1 cellular context compared by ENCODE assay signal in genomic region chr11:11841605-11842425, GRCh38.
A peak's percentile ranks its signal among the peaks of the same experiment; 100 is the strongest.
TF ChIP-seq lines count a peak whose summit lies in the region.

USP47 (plus strand) TSS chr11:11841972; CDS start chr11:11842186, 214 bp downstream.

TF ChIP-seq in HepG2, 621 proteins besides CTCF, POLR2A, EP300 and RAD21 (continued from another document and continues in another):
- TF ChIP-seq TBX2 (CRISPR knock-in tag; IDR thresholded peaks at IDR 0.05; ENCODE audit: borderline replicate concordance) (peak; percentile 75), EHMT2 (IDR thresholded peaks at IDR 0.05; ENCODE audit: borderline replicate concordance, low read depth, low read length) (no peak), KLF6 (CRISPR knock-in tag; IDR thresholded peaks at IDR 0.05) (peak; percentile 79), ZSCAN25 (CRISPR knock-in tag; IDR thresholded peaks at IDR 0.05) (no peak), NAIF1 (CRISPR knock-in tag; IDR thresholded peaks at IDR 0.05; ENCODE audit: borderline replicate concordance) (peak; percentile 85; the same call in 1 of the 2 replicates), MEIS1 (CRISPR knock-in tag; IDR thresholded peaks at IDR 0.05; ENCODE audit: borderline replicate concordance) (peak; percentile 87), ZNF75D (CRISPR knock-in tag; IDR thresholded peaks at IDR 0.05; ENCODE audit: borderline replicate concordance) (no peak), KLF16 (CRISPR knock-in tag; IDR thresholded peaks at IDR 0.05) (peak in 1 of 2 experiments; percentile 82; a peak in 2 of 4 replicates), CCDC6 (CRISPR knock-in tag; IDR thresholded peaks at IDR 0.05) (no peak; the same call in 1 of the 2 replicates), BCL6 (CRISPR knock-in tag; IDR thresholded peaks at IDR 0.05) (peak; percentile 36), SMYD3 (CRISPR knock-in tag; IDR thresholded peaks at IDR 0.05) (no peak), XBP1 (CRISPR knock-in tag; IDR thresholded peaks at IDR 0.05) (no peak), ZNF577 (CRISPR knock-in tag; IDR thresholded peaks at IDR 0.05; ENCODE audit: borderline replicate concordance, low read depth) (0 out of 2 replicates have a peak, but pooled peaks have one; percentile 59), RNF219 (CRISPR knock-in tag; IDR thresholded peaks at IDR 0.05) (0 out of 2 replicates have a peak, but pooled peaks have one; percentile 73), ZFAT (CRISPR knock-in tag; conservative IDR thresholded peaks at IDR 0.05) (no peak), ZNF607 (CRISPR knock-in tag; IDR thresholded peaks at IDR 0.05; ENCODE audit: borderline replicate concordance) (peak; percentile 71; the same call in 1 of the 2 replicates), ZNF816 (CRISPR knock-in tag; IDR thresholded peaks at IDR 0.05; ENCODE audit: borderline replicate concordance) (peak; percentile 69; the same call in 1 of the 2 replicates), GZF1 (CRISPR knock-in tag; IDR thresholded peaks at IDR 0.05) (peak; percentile 87), ZNF749 (CRISPR knock-in tag; IDR thresholded peaks at IDR 0.05; ENCODE audit: borderline replicate concordance) (peak; percentile 84; the same call in 1 of the 2 replicates), MIER3 (CRISPR knock-in tag; IDR thresholded peaks at IDR 0.05; ENCODE audit: borderline replicate concordance) (peak; percentile 33; the same call in 1 of the 2 replicates), ZNF670 (CRISPR knock-in tag; IDR thresholded peaks at IDR 0.05; ENCODE audit: borderline replicate concordance) (no peak), CBFB (CRISPR knock-in tag; IDR thresholded peaks at IDR 0.05) (peak; percentile 83), DNMT3B (CRISPR knock-in tag; conservative IDR thresholded peaks at IDR 0.05) (no peak), SMC3 (IDR thresholded peaks at IDR 0.05; ENCODE audit: low read length) (no peak), ZNF780A (CRISPR knock-in tag; IDR thresholded peaks at IDR 0.05) (no peak), JUN (CRISPR knock-in tag; IDR thresholded peaks at IDR 0.05) (0 out of 2 replicates have a peak, but pooled peaks have one; percentile 37), GTF2F1 (IDR thresholded peaks at IDR 0.05; ENCODE audit: low read length) (no peak), SRSF1 (optimal IDR thresholded peaks at IDR 0.05; ENCODE audit: low read depth, low read length) (no peak), MBNL3 (CRISPR knock-in tag; conservative IDR thresholded peaks at IDR 0.05) (no peak), KDM3A (CRISPR knock-in tag; IDR thresholded peaks at IDR 0.05; ENCODE audit: low read depth) (0 out of 2 replicates have a peak, but pooled peaks have one; percentile 90), CREB1 (IDR thresholded peaks at IDR 0.05) (0 out of 2 replicates have a peak, but pooled peaks have one; percentile 42), CREB1 (CRISPR knock-in tag; IDR thresholded peaks at IDR 0.05) (no peak; the same call in 1 of the 2 replicates), ZNF382 (CRISPR knock-in tag; IDR thresholded peaks at IDR 0.05; ENCODE audit: borderline replicate concordance) (no peak)
- TF ChIP-seq, protein P1, sequence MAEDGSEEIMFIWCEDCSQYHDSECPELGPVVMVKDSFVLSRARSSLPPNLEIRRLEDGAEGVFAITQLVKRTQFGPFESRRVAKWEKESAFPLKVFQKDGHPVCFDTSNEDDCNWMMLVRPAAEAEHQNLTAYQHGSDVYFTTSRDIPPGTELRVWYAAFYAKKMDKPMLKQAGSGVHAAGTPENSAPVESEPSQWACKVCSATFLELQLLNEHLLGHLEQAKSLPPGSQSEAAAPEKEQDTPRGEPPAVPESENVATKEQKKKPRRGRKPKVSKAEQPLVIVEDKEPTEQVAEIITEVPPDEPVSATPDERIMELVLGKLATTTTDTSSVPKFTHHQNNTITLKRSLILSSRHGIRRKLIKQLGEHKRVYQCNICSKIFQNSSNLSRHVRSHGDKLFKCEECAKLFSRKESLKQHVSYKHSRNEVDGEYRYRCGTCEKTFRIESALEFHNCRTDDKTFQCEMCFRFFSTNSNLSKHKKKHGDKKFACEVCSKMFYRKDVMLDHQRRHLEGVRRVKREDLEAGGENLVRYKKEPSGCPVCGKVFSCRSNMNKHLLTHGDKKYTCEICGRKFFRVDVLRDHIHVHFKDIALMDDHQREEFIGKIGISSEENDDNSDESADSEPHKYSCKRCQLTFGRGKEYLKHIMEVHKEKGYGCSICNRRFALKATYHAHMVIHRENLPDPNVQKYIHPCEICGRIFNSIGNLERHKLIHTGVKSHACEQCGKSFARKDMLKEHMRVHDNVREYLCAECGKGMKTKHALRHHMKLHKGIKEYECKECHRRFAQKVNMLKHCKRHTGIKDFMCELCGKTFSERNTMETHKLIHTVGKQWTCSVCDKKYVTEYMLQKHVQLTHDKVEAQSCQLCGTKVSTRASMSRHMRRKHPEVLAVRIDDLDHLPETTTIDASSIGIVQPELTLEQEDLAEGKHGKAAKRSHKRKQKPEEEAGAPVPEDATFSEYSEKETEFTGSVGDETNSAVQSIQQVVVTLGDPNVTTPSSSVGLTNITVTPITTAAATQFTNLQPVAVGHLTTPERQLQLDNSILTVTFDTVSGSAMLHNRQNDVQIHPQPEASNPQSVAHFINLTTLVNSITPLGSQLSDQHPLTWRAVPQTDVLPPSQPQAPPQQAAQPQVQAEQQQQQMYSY (CRISPR knock-in tag; IDR thresholded peaks at IDR 0.05), result 0 out of 2 replicates have a peak, but pooled peaks have one; percentile 4
- TF ChIP-seq, protein P2, sequence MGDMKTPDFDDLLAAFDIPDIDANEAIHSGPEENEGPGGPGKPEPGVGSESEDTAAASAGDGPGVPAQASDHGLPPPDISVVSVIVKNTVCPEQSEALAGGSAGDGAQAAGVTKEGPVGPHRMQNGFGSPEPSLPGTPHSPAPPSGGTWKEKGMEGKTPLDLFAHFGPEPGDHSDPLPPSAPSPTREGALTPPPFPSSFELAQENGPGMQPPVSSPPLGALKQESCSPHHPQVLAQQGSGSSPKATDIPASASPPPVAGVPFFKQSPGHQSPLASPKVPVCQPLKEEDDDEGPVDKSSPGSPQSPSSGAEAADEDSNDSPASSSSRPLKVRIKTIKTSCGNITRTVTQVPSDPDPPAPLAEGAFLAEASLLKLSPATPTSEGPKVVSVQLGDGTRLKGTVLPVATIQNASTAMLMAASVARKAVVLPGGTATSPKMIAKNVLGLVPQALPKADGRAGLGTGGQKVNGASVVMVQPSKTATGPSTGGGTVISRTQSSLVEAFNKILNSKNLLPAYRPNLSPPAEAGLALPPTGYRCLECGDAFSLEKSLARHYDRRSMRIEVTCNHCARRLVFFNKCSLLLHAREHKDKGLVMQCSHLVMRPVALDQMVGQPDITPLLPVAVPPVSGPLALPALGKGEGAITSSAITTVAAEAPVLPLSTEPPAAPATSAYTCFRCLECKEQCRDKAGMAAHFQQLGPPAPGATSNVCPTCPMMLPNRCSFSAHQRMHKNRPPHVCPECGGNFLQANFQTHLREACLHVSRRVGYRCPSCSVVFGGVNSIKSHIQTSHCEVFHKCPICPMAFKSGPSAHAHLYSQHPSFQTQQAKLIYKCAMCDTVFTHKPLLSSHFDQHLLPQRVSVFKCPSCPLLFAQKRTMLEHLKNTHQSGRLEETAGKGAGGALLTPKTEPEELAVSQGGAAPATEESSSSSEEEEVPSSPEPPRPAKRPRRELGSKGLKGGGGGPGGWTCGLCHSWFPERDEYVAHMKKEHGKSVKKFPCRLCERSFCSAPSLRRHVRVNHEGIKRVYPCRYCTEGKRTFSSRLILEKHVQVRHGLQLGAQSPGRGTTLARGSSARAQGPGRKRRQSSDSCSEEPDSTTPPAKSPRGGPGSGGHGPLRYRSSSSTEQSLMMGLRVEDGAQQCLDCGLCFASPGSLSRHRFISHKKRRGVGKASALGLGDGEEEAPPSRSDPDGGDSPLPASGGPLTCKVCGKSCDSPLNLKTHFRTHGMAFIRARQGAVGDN (CRISPR knock-in tag; IDR thresholded peaks at IDR 0.05), result peak; percentile 91
- TF ChIP-seq, protein P3, sequence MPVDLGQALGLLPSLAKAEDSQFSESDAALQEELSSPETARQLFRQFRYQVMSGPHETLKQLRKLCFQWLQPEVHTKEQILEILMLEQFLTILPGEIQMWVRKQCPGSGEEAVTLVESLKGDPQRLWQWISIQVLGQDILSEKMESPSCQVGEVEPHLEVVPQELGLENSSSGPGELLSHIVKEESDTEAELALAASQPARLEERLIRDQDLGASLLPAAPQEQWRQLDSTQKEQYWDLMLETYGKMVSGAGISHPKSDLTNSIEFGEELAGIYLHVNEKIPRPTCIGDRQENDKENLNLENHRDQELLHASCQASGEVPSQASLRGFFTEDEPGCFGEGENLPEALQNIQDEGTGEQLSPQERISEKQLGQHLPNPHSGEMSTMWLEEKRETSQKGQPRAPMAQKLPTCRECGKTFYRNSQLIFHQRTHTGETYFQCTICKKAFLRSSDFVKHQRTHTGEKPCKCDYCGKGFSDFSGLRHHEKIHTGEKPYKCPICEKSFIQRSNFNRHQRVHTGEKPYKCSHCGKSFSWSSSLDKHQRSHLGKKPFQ (CRISPR knock-in tag; IDR thresholded peaks at IDR 0.05; ENCODE audit: insufficient replicate concordance), result peak; percentile 31
- TF ChIP-seq, protein P4, sequence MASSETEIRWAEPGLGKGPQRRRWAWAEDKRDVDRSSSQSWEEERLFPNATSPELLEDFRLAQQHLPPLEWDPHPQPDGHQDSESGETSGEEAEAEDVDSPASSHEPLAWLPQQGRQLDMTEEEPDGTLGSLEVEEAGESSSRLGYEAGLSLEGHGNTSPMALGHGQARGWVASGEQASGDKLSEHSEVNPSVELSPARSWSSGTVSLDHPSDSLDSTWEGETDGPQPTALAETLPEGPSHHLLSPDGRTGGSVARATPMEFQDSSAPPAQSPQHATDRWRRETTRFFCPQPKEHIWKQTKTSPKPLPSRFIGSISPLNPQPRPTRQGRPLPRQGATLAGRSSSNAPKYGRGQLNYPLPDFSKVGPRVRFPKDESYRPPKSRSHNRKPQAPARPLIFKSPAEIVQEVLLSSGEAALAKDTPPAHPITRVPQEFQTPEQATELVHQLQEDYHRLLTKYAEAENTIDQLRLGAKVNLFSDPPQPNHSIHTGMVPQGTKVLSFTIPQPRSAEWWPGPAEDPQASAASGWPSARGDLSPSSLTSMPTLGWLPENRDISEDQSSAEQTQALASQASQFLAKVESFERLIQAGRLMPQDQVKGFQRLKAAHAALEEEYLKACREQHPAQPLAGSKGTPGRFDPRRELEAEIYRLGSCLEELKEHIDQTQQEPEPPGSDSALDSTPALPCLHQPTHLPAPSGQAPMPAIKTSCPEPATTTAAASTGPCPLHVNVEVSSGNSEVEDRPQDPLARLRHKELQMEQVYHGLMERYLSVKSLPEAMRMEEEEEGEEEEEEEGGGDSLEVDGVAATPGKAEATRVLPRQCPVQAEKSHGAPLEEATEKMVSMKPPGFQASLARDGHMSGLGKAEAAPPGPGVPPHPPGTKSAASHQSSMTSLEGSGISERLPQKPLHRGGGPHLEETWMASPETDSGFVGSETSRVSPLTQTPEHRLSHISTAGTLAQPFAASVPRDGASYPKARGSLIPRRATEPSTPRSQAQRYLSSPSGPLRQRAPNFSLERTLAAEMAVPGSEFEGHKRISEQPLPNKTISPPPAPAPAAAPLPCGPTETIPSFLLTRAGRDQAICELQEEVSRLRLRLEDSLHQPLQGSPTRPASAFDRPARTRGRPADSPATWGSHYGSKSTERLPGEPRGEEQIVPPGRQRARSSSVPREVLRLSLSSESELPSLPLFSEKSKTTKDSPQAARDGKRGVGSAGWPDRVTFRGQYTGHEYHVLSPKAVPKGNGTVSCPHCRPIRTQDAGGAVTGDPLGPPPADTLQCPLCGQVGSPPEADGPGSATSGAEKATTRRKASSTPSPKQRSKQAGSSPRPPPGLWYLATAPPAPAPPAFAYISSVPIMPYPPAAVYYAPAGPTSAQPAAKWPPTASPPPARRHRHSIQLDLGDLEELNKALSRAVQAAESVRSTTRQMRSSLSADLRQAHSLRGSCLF (CRISPR knock-in tag; IDR thresholded peaks at IDR 0.05; ENCODE audit: borderline replicate concordance), result no peak
- TF ChIP-seq, protein P5, sequence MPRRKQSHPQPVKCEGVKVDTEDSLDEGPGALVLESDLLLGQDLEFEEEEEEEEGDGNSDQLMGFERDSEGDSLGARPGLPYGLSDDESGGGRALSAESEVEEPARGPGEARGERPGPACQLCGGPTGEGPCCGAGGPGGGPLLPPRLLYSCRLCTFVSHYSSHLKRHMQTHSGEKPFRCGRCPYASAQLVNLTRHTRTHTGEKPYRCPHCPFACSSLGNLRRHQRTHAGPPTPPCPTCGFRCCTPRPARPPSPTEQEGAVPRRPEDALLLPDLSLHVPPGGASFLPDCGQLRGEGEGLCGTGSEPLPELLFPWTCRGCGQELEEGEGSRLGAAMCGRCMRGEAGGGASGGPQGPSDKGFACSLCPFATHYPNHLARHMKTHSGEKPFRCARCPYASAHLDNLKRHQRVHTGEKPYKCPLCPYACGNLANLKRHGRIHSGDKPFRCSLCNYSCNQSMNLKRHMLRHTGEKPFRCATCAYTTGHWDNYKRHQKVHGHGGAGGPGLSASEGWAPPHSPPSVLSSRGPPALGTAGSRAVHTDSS (CRISPR knock-in tag; conservative IDR thresholded peaks at IDR 0.05), result no peak
- TF ChIP-seq, protein P6, sequence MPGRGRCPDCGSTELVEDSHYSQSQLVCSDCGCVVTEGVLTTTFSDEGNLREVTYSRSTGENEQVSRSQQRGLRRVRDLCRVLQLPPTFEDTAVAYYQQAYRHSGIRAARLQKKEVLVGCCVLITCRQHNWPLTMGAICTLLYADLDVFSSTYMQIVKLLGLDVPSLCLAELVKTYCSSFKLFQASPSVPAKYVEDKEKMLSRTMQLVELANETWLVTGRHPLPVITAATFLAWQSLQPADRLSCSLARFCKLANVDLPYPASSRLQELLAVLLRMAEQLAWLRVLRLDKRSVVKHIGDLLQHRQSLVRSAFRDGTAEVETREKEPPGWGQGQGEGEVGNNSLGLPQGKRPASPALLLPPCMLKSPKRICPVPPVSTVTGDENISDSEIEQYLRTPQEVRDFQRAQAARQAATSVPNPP (CRISPR knock-in tag; IDR thresholded peaks at IDR 0.05), result 0 out of 2 replicates have a peak, but pooled peaks have one; percentile 39
- TF ChIP-seq, protein P7, sequence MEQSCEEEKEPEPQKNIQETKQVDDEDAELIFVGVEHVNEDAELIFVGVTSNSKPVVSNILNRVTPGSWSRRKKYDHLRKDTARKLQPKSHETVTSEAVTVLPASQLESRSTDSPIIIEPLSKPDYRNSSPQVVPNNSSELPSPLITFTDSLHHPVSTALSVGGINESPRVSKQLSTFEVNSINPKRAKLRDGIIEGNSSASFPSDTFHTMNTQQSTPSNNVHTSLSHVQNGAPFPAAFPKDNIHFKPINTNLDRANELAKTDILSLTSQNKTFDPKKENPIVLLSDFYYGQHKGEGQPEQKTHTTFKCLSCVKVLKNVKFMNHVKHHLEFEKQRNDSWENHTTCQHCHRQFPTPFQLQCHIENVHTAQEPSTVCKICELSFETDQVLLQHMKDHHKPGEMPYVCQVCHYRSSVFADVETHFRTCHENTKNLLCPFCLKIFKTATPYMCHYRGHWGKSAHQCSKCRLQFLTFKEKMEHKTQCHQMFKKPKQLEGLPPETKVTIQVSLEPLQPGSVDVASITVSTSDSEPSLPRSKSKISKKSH (CRISPR knock-in tag; IDR thresholded peaks at IDR 0.05; ENCODE audit: borderline replicate concordance), result peak; percentile 58
